Comparison of ENCODE assay signal across 8 cellular contexts in genomic region chr12:131783915-131784541, GRCh38. TPM values are rescaled to one million over a fixed set of nuclear protein-coding genes. Genes with fewer than 3 reads are reported as not detected.
A peak's percentile ranks its signal among the peaks of the same experiment; 100 is the strongest.
DNase-seq lines count a peak whose midpoint lies in the region; ATAC-seq and TF ChIP-seq lines count a peak whose summit lies in the region.

No MANE protein-coding gene starts in this region.

- peaks cover 23% of the 10 kb centered on the region for H3K79me2 ChIP-seq in HCT116 (ENCODE audit: insufficient read depth, low read length)

- POLR2A ChIA-PET in HCT116 (lab: Charles Lee) (interaction anchor here (0.6 kb wide), 1 partner anchor 140 kb away, joined by 3 read pairs; no protein-coding TSS in a partner anchor), RWPE1 (lab: Yijun Ruan, JAX; ENCODE audit: low non-redundant PET) (no interaction called here)

- ATAC-seq in HCT116 (peak; percentile 83), GM21528 (IDR thresholded peaks at IDR 0.05; ENCODE audit: low FRiP score, unreplicated experiment) (no peak), HG03439 (IDR thresholded peaks at IDR 0.05; ENCODE audit: unreplicated experiment) (no peak)

- peaks cover 5 to 29% of the 10 kb centered on the region in 2 experiments; a peak in 3 of 4 replicates for H3K36me3 ChIP-seq in HCT116 (ENCODE audit: control insufficient read depth in 1 of 2, insufficient read depth in 2 of 2, low read length in 2 of 2)

- H3K9me2 ChIP-seq in HCT116 (ENCODE audit: insufficient read depth): no peaks in the 10 kb centered on the region

- no peaks in the 10 kb centered on the region for H3K27me3 ChIP-seq in HCT116 (ENCODE audit: insufficient read depth, low read length)

- peak overlapping the region; percentile 26 to 52 for H3K4me3 ChIP-seq in HCT116 (replicated peaks in 1 of 2; ENCODE audit: low read depth in 1 of 2, low read length in 2 of 2)

- H2AFZ ChIP-seq in HCT116 (ENCODE audit: low read depth, low read length, poor library complexity, severe bottlenecking): no peak overlapping the region

- H3K4me1 ChIP-seq in HCT116 (ENCODE audit: control insufficient read depth in 1 of 2, insufficient read depth in 2 of 2, low read length in 2 of 2): peaks cover 23 to 33% of the 10 kb centered on the region in 2 experiments

- no peak for TF ChIP-seq POLR2A in HCT116 (IDR thresholded peaks at IDR 0.05; ENCODE audit: borderline replicate concordance, extremely low read depth, insufficient read depth, insufficient read length)

- no peaks in the 10 kb centered on the region for H3K9me3 ChIP-seq in HCT116 (ENCODE audit: control insufficient read depth in 1 of 2, insufficient read depth in 1 of 2, low read depth in 1 of 2, low read length in 2 of 2)

- DNase-seq in GM04503 (ENCODE audit: low read depth) (peak; percentile 37), HCT116 (ENCODE audit: low read depth, low spot score) (peak; percentile 73), RWPE1 (ENCODE audit: low spot score) (peak; percentile 65), glomerular endothelial cell (ENCODE audit: extremely low read depth, low read depth, low spot score) (peak; percentile 36), cerebellar nuclear complex (lab: John Stamatoyannopoulos, UW) (no peak), LoVo (ENCODE audit: low spot score) (no peak)

- peak overlapping the region; percentile 52 for H3K9ac ChIP-seq in HCT116 (ENCODE audit: low read length)

- RAD21 ChIA-PET in HCT116 (lab: Charles Lee; ENCODE audit: low non-redundant PET in 1 of 2, low total read pairs in 2 of 2, uncharacterized antibody in 2 of 2, unreplicated experiment in 2 of 2): no interaction called here

- no TSS peak for BruUV-seq in HCT116 (replicated peaks; lab: Mats Ljungman, UMichigan)

- peak overlapping the region; percentile 78 for H3K4me2 ChIP-seq in HCT116 (ENCODE audit: low read length)

- H3K27ac ChIP-seq in HCT116 (ENCODE audit: low read depth, low read length) (peak overlapping the region; percentile 73), RWPE1 (peak overlapping the region; percentile 68)

- CTCF ChIA-PET in HCT116 (lab: Charles Lee): no interaction called here
- CTCF ChIA-PET in RWPE1 (lab: Yijun Ruan, JAX): interaction anchor here (1.9 kb wide), 1 partner anchor 10 kb away, joined by 4 read pairs; no protein-coding TSS in a partner anchor

- TF ChIP-seq RAD21 in HCT116 (IDR thresholded peaks at IDR 0.05; ENCODE audit: low read depth): peak; percentile 26; the same call in 1 of the 2 replicates

- intact Hi-C loops in HCT116 (cut with micrococcal nuclease): no loop called here

- no peaks in the 10 kb centered on the region for H4K20me1 ChIP-seq in HCT116 (ENCODE audit: insufficient read depth)

- TF ChIP-seq CTCF in HCT116 (IDR thresholded peaks at IDR 0.05 in 2 of 3, conservative IDR thresholded peaks at IDR 0.05 in 1 of 3; ENCODE audit: borderline replicate concordance in 1 of 3, insufficient read depth in 1 of 3, low read depth in 2 of 3, low read length in 2 of 3) (no peak), RWPE1 (conservative IDR thresholded peaks at IDR 0.05; ENCODE audit: low read depth) (no peak)

TF ChIP-seq in HCT116, 20 proteins besides CTCF, POLR2A, EP300 and RAD21:
- peak; percentile 88 for TF ChIP-seq SP1 (IDR thresholded peaks at IDR 0.05; ENCODE audit: low read depth)
- TF ChIP-seq, protein P1, sequence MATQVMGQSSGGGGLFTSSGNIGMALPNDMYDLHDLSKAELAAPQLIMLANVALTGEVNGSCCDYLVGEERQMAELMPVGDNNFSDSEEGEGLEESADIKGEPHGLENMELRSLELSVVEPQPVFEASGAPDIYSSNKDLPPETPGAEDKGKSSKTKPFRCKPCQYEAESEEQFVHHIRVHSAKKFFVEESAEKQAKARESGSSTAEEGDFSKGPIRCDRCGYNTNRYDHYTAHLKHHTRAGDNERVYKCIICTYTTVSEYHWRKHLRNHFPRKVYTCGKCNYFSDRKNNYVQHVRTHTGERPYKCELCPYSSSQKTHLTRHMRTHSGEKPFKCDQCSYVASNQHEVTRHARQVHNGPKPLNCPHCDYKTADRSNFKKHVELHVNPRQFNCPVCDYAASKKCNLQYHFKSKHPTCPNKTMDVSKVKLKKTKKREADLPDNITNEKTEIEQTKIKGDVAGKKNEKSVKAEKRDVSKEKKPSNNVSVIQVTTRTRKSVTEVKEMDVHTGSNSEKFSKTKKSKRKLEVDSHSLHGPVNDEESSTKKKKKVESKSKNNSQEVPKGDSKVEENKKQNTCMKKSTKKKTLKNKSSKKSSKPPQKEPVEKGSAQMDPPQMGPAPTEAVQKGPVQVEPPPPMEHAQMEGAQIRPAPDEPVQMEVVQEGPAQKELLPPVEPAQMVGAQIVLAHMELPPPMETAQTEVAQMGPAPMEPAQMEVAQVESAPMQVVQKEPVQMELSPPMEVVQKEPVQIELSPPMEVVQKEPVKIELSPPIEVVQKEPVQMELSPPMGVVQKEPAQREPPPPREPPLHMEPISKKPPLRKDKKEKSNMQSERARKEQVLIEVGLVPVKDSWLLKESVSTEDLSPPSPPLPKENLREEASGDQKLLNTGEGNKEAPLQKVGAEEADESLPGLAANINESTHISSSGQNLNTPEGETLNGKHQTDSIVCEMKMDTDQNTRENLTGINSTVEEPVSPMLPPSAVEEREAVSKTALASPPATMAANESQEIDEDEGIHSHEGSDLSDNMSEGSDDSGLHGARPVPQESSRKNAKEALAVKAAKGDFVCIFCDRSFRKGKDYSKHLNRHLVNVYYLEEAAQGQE (IDR thresholded peaks at IDR 0.05; ENCODE audit: low read depth): no peak
- peak; percentile 19 for TF ChIP-seq TCF7L2 (IDR thresholded peaks at IDR 0.05; ENCODE audit: borderline replicate concordance, extremely low read depth, insufficient read depth, insufficient read length)
- TF ChIP-seq EZH2 (IDR thresholded peaks at IDR 0.05): no peak
- no peak for TF ChIP-seq ZFX (IDR thresholded peaks at IDR 0.05)
- no peak for TF ChIP-seq ELF1 (IDR thresholded peaks at IDR 0.05; ENCODE audit: borderline replicate concordance, low read depth)
- TF ChIP-seq CEBPB (IDR thresholded peaks at IDR 0.05; ENCODE audit: low read depth): peak; percentile 48; the same call in 1 of the 2 replicates
- TF ChIP-seq SIN3A (IDR thresholded peaks at IDR 0.05; ENCODE audit: low read depth): peak; percentile 62; the same call in 1 of the 2 replicates
- no peak for TF ChIP-seq ZNF274 (IDR thresholded peaks at IDR 0.05; ENCODE audit: low read depth, low read length)
- no peak for TF ChIP-seq EGR1 (IDR thresholded peaks at IDR 0.05; ENCODE audit: low read depth)
- no peak for TF ChIP-seq ATF3 (IDR thresholded peaks at IDR 0.05)
- no peak for TF ChIP-seq YY1 (IDR thresholded peaks at IDR 0.05; ENCODE audit: extremely low read depth, insufficient replicate concordance, low read depth, low read length)
- TF ChIP-seq POLR2AphosphoS5 (IDR thresholded peaks at IDR 0.05; ENCODE audit: low read depth, low read length): peak; percentile 10; the same call in 1 of the 2 replicates
- no peak for TF ChIP-seq EZH2phosphoT487 (IDR thresholded peaks at IDR 0.05; ENCODE audit: borderline replicate concordance)
- TF ChIP-seq MAX (IDR thresholded peaks at IDR 0.05): peak; percentile 85
- TF ChIP-seq CBX3 (IDR thresholded peaks at IDR 0.05; ENCODE audit: low read depth): no peak
- peak; percentile 86 for TF ChIP-seq FOSL1 (IDR thresholded peaks at IDR 0.05; ENCODE audit: low read depth)
- TF ChIP-seq ZBTB33 (IDR thresholded peaks at IDR 0.05; ENCODE audit: extremely low read depth, insufficient replicate concordance, low read length): no peak
- TF ChIP-seq SRF (IDR thresholded peaks at IDR 0.05; ENCODE audit: low read depth): peak; percentile 64; the same call in 1 of the 2 replicates
- peak; percentile 91 for TF ChIP-seq JUND (IDR thresholded peaks at IDR 0.05)

RNA-seq across cellular contexts. Expression of gene MMP17, which starts 44.2 kb away (rescaled TPM):
- total RNA-seq in HCT116 (2021; ENCODE audit: unreplicated experiment) (14.3 TPM), glomerular endothelial cell (24.3 and 26.6 TPM in 2 replicates)
- polyA plus RNA-seq in HCT116 (2012): 14.5 and 16.0 TPM in 2 replicates

Comparison
In these comparisons a context has a peak if more than half of its experiments do, and no peak if none do; other contexts are left out.
1. DNase-seq: peak in GM04503 (single experiment), HCT116 (single experiment), RWPE1 (single experiment) and glomerular endothelial cell (single experiment); none in cerebellar nuclear complex (0 of 2) and LoVo (single experiment).